1 cellular context compared by ENCODE assay signal in the genomic region with DNA sequence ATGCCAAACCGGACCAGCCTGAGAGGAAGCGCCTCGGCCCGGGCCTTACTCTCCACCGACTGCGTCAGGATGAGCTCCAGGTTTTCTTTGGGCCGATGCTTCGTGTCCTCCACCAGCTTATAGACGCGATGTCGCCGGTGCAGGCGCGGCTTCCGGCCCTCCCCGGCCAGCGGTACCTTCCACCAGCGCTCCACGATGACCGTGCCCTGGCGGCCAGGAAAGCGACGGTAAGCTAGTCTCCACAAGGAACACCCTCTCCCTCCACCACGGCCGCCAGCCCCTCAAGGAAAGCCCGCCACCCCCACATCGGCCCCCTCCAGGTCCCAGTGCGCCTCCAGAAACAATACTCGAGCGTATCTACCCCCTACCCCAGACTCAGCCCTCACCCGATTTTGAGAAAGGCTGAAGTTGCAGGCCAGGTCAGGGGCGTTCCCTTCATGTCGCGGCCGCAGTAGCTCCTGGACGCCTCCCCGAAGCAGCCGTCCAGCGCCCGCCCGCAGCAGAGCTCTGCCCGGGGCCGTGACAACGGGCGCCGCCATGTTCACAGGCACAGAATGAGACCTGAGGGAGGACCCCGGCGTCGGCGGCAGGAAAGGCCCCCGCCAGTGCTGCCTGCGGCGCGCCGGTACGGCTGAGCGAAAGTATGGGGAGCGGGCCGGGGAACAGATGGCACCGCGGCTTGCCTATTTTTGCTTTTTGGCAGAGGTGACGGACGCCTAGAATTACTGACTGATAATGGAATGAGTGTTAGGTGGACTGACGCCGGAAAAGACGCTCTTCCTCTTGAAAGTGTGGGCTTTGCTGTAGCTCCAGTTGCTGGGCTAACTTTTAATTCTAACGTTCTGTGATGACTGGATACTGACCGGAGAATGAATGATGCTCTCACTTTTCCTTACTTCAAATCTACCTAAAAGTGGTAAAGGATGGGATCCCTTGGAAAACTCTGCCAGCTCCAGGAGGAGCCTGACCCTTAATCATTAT.
TF ChIP-seq lines count a peak whose summit lies in the region.

A gene (minus strand): TSS at position 556 of the 981 bp plus-strand sequence. CDS start 17 bp downstream, at position 539.

TF ChIP-seq in HepG2, 621 proteins besides CTCF, POLR2A, EP300 and RAD21 (continued from another document and continues in another):
- TF ChIP-seq, protein P1, sequence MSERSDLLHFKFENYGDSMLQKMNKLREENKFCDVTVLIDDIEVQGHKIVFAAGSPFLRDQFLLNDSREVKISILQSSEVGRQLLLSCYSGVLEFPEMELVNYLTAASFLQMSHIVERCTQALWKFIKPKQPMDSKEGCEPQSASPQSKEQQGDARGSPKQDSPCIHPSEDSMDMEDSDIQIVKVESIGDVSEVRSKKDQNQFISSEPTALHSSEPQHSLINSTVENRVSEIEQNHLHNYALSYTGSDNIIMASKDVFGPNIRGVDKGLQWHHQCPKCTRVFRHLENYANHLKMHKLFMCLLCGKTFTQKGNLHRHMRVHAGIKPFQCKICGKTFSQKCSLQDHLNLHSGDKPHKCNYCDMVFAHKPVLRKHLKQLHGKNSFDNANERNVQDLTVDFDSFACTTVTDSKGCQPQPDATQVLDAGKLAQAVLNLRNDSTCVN (CRISPR knock-in tag; IDR thresholded peaks at IDR 0.05; ENCODE audit: borderline replicate concordance): no peak
- TF ChIP-seq PCBP1 (IDR thresholded peaks at IDR 0.05; ENCODE audit: borderline replicate concordance, low read depth, low read length) (peak; percentile 75; the same call in 1 of the 2 replicates), ISX (CRISPR knock-in tag; conservative IDR thresholded peaks at IDR 0.05) (0 out of 2 replicates have a peak, but pooled peaks have one; percentile 52), ZNF282 (IDR thresholded peaks at IDR 0.05; ENCODE audit: partially characterized antibody) (no peak), ZNF253 (CRISPR knock-in tag; IDR thresholded peaks at IDR 0.05; ENCODE audit: borderline replicate concordance) (no peak), NCOA1 (CRISPR knock-in tag; IDR thresholded peaks at IDR 0.05) (0 out of 2 replicates have a peak, but pooled peaks have one; percentile 42), MEIS2 (CRISPR knock-in tag; IDR thresholded peaks at IDR 0.05) (peak; percentile 45; the same call in 1 of the 2 replicates), ZNF737 (CRISPR knock-in tag; IDR thresholded peaks at IDR 0.05; ENCODE audit: borderline replicate concordance) (no peak), GFI1 (CRISPR knock-in tag; IDR thresholded peaks at IDR 0.05; ENCODE audit: borderline replicate concordance) (no peak; the same call in 1 of the 2 replicates), ZZZ3 (CRISPR knock-in tag; IDR thresholded peaks at IDR 0.05; ENCODE audit: borderline replicate concordance) (no peak; the same call in 1 of the 2 replicates), ZIK1 (CRISPR knock-in tag; IDR thresholded peaks at IDR 0.05; ENCODE audit: borderline replicate concordance, low read depth) (0 out of 2 replicates have a peak, but pooled peaks have one; percentile 69), ASH2L (IDR thresholded peaks at IDR 0.05; ENCODE audit: insufficient read length, low read depth, low read length) (peak; percentile 91), NFIB (CRISPR knock-in tag; IDR thresholded peaks at IDR 0.05; ENCODE audit: borderline replicate concordance) (no peak), TBX2 (CRISPR knock-in tag; IDR thresholded peaks at IDR 0.05; ENCODE audit: borderline replicate concordance) (peak; percentile 87), ZNF20 (CRISPR knock-in tag; IDR thresholded peaks at IDR 0.05) (no peak)
- TF ChIP-seq, protein P2, sequence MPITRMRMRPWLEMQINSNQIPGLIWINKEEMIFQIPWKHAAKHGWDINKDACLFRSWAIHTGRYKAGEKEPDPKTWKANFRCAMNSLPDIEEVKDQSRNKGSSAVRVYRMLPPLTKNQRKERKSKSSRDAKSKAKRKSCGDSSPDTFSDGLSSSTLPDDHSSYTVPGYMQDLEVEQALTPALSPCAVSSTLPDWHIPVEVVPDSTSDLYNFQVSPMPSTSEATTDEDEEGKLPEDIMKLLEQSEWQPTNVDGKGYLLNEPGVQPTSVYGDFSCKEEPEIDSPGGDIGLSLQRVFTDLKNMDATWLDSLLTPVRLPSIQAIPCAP (CRISPR knock-in tag; IDR thresholded peaks at IDR 0.05; ENCODE audit: low read depth): 0 out of 2 replicates have a peak, but pooled peaks have one; percentile 22
- TF ChIP-seq, protein P3, sequence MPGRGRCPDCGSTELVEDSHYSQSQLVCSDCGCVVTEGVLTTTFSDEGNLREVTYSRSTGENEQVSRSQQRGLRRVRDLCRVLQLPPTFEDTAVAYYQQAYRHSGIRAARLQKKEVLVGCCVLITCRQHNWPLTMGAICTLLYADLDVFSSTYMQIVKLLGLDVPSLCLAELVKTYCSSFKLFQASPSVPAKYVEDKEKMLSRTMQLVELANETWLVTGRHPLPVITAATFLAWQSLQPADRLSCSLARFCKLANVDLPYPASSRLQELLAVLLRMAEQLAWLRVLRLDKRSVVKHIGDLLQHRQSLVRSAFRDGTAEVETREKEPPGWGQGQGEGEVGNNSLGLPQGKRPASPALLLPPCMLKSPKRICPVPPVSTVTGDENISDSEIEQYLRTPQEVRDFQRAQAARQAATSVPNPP (CRISPR knock-in tag; IDR thresholded peaks at IDR 0.05): peak; percentile 63; the same call in 1 of the 2 replicates
- TF ChIP-seq, protein P4, sequence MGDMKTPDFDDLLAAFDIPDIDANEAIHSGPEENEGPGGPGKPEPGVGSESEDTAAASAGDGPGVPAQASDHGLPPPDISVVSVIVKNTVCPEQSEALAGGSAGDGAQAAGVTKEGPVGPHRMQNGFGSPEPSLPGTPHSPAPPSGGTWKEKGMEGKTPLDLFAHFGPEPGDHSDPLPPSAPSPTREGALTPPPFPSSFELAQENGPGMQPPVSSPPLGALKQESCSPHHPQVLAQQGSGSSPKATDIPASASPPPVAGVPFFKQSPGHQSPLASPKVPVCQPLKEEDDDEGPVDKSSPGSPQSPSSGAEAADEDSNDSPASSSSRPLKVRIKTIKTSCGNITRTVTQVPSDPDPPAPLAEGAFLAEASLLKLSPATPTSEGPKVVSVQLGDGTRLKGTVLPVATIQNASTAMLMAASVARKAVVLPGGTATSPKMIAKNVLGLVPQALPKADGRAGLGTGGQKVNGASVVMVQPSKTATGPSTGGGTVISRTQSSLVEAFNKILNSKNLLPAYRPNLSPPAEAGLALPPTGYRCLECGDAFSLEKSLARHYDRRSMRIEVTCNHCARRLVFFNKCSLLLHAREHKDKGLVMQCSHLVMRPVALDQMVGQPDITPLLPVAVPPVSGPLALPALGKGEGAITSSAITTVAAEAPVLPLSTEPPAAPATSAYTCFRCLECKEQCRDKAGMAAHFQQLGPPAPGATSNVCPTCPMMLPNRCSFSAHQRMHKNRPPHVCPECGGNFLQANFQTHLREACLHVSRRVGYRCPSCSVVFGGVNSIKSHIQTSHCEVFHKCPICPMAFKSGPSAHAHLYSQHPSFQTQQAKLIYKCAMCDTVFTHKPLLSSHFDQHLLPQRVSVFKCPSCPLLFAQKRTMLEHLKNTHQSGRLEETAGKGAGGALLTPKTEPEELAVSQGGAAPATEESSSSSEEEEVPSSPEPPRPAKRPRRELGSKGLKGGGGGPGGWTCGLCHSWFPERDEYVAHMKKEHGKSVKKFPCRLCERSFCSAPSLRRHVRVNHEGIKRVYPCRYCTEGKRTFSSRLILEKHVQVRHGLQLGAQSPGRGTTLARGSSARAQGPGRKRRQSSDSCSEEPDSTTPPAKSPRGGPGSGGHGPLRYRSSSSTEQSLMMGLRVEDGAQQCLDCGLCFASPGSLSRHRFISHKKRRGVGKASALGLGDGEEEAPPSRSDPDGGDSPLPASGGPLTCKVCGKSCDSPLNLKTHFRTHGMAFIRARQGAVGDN (CRISPR knock-in tag; IDR thresholded peaks at IDR 0.05): peak; percentile 83
- TF ChIP-seq, protein P5, sequence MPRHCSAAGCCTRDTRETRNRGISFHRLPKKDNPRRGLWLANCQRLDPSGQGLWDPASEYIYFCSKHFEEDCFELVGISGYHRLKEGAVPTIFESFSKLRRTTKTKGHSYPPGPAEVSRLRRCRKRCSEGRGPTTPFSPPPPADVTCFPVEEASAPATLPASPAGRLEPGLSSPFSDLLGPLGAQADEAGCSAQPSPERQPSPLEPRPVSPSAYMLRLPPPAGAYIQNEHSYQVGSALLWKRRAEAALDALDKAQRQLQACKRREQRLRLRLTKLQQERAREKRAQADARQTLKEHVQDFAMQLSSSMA (CRISPR knock-in tag; IDR thresholded peaks at IDR 0.05): no peak
- TF ChIP-seq, protein P6, sequence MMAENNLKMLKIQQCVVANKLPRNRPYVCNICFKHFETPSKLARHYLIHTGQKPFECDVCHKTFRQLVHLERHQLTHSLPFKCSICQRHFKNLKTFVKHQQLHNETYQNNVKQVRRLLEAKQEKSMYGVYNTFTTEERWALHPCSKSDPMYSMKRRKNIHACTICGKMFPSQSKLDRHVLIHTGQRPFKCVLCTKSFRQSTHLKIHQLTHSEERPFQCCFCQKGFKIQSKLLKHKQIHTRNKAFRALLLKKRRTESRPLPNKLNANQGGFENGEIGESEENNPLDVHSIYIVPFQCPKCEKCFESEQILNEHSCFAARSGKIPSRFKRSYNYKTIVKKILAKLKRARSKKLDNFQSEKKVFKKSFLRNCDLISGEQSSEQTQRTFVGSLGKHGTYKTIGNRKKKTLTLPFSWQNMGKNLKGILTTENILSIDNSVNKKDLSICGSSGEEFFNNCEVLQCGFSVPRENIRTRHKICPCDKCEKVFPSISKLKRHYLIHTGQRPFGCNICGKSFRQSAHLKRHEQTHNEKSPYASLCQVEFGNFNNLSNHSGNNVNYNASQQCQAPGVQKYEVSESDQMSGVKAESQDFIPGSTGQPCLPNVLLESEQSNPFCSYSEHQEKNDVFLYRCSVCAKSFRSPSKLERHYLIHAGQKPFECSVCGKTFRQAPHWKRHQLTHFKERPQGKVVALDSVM (CRISPR knock-in tag; IDR thresholded peaks at IDR 0.05): peak; percentile 25; the same call in 1 of the 2 replicates
- TF ChIP-seq, protein P7, sequence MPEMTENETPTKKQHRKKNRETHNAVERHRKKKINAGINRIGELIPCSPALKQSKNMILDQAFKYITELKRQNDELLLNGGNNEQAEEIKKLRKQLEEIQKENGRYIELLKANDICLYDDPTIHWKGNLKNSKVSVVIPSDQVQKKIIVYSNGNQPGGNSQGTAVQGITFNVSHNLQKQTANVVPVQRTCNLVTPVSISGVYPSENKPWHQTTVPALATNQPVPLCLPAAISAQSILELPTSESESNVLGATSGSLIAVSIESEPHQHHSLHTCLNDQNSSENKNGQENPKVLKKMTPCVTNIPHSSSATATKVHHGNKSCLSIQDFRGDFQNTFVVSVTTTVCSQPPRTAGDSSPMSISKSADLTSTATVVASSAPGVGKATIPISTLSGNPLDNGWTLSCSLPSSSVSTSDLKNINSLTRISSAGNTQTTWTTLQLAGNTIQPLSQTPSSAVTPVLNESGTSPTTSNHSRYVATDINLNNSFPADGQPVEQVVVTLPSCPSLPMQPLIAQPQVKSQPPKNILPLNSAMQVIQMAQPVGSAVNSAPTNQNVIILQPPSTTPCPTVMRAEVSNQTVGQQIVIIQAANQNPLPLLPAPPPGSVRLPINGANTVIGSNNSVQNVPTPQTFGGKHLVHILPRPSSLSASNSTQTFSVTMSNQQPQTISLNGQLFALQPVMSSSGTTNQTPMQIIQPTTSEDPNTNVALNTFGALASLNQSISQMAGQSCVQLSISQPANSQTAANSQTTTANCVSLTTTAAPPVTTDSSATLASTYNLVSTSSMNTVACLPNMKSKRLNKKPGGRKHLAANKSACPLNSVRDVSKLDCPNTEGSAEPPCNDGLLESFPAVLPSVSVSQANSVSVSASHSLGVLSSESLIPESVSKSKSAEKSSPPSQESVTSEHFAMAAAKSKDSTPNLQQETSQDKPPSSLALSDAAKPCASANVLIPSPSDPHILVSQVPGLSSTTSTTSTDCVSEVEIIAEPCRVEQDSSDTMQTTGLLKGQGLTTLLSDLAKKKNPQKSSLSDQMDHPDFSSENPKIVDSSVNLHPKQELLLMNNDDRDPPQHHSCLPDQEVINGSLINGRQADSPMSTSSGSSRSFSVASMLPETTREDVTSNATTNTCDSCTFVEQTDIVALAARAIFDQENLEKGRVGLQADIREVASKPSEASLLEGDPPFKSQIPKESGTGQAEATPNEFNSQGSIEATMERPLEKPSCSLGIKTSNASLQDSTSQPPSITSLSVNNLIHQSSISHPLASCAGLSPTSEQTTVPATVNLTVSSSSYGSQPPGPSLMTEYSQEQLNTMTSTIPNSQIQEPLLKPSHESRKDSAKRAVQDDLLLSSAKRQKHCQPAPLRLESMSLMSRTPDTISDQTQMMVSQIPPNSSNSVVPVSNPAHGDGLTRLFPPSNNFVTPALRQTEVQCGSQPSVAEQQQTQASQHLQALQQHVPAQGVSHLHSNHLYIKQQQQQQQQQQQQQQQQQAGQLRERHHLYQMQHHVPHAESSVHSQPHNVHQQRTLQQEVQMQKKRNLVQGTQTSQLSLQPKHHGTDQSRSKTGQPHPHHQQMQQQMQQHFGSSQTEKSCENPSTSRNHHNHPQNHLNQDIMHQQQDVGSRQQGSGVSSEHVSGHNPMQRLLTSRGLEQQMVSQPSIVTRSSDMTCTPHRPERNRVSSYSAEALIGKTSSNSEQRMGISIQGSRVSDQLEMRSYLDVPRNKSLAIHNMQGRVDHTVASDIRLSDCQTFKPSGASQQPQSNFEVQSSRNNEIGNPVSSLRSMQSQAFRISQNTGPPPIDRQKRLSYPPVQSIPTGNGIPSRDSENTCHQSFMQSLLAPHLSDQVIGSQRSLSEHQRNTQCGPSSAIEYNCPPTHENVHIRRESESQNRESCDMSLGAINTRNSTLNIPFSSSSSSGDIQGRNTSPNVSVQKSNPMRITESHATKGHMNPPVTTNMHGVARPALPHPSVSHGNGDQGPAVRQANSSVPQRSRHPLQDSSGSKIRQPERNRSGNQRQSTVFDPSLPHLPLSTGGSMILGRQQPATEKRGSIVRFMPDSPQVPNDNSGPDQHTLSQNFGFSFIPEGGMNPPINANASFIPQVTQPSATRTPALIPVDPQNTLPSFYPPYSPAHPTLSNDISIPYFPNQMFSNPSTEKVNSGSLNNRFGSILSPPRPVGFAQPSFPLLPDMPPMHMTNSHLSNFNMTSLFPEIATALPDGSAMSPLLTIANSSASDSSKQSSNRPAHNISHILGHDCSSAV (CRISPR knock-in tag; IDR thresholded peaks at IDR 0.05; ENCODE audit: borderline replicate concordance): no peak
- TF ChIP-seq, protein P8, sequence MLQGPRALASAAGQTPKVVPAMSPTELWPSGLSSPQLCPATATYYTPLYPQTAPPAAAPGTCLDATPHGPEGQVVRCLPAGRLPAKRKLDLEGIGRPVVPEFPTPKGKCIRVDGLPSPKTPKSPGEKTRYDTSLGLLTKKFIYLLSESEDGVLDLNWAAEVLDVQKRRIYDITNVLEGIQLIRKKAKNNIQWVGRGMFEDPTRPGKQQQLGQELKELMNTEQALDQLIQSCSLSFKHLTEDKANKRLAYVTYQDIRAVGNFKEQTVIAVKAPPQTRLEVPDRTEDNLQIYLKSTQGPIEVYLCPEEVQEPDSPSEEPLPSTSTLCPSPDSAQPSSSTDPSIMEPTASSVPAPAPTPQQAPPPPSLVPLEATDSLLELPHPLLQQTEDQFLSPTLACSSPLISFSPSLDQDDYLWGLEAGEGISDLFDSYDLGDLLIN (CRISPR knock-in tag; IDR thresholded peaks at IDR 0.05; ENCODE audit: borderline replicate concordance): peak; percentile 62; the same call in 1 of the 2 replicates
